Comparison of ENCODE assay signal across 17 cellular contexts in genomic region chr7:106247827-106248201, GRCh38. TPM values are rescaled to one million over a fixed set of nuclear protein-coding genes. Genes with fewer than 3 reads are reported as not detected.
DNase-seq lines count a peak whose midpoint lies in the region; ATAC-seq lines count a peak whose summit lies in the region.
"Had no signal": no experiment of that assay in that cellular context is flagged by ENCODE, and none has a peak within 500 bp of the region (broad histone marks: within the 10 kb centered on the region; RNA-seq: fewer than 3 reads in every experiment).

No MANE protein-coding gene starts in this region.

- ATAC-seq in T-helper 17 cell: peak; percentile 35
- peak; percentile 17 for ATAC-seq in left lobe of liver
- peak; percentile 36 for ATAC-seq in stimulated activated naive CD8-positive, alpha-beta T cell treated with anti-CD3 and anti-CD28 coated beads, Interleukin-15, Interleukin-2, amounts not matched to agents 100 U/mL and 50 U/mL, for 24 hours
- ATAC-seq in sciatic nerve: no peak
- ATAC-seq in GM21717 (IDR thresholded peaks at IDR 0.05; ENCODE audit: unreplicated experiment): no peak

- peaks cover 14% of the 10 kb centered on the region for H3K9me3 Mint-ChIP-seq in activated naive CD4-positive, alpha-beta T cell treated with anti-CD3 and anti-CD28 coated beads, Interleukin-2, amount 50 U/mL, for 24 hours

- H3K4me3 Mint-ChIP-seq in activated naive CD4-positive, alpha-beta T cell treated with anti-CD3 and anti-CD28 coated beads, Interleukin-2, amount 50 U/mL, for 24 hours: no peak overlapping the region
- peak overlapping the region; percentile 0 for H3K4me3 Mint-ChIP-seq in T-helper 17 cell
- H3K4me3 Mint-ChIP-seq: CD4-positive, CD25-positive, alpha-beta regulatory T cell had no signal

- H3K27ac Mint-ChIP-seq in activated naive CD4-positive, alpha-beta T cell treated with anti-CD3 and anti-CD28 coated beads, Interleukin-2, amount 50 U/mL, for 24 hours: peak overlapping the region; percentile 52
- H3K27ac Mint-ChIP-seq in T-helper 17 cell: peak overlapping the region; percentile 12
- H3K27ac Mint-ChIP-seq: CD4-positive, CD25-positive, alpha-beta regulatory T cell had no signal

- H3K4me1 Mint-ChIP-seq in activated naive CD4-positive, alpha-beta T cell treated with anti-CD3 and anti-CD28 coated beads, Interleukin-2, amount 50 U/mL, for 24 hours: no peaks in the 10 kb centered on the region
- H3K4me1 Mint-ChIP-seq in T-helper 17 cell: no peaks in the 10 kb centered on the region
- H3K4me1 Mint-ChIP-seq: CD4-positive, CD25-positive, alpha-beta regulatory T cell had no signal

- peaks cover 5% of the 10 kb centered on the region for H3K9me3 ChIP-seq in T-helper 17 cell (ENCODE audit: control insufficient read depth, low read length, poor library complexity, severe bottlenecking)

- peaks cover 43% of the 10 kb centered on the region for H3K36me3 Mint-ChIP-seq in activated naive CD4-positive, alpha-beta T cell treated with anti-CD3 and anti-CD28 coated beads, Interleukin-2, amount 50 U/mL, for 24 hours
- H3K36me3 Mint-ChIP-seq in T-helper 17 cell (ENCODE audit: low read depth): peaks cover 3% of the 10 kb centered on the region

- intact Hi-C loops in sciatic nerve (cut with DNase I): no loop called here

- DNase-seq in activated naive CD4-positive, alpha-beta T cell treated with Interleukin-2 at 50 U/mL for 16 hours: no peak
- DNase-seq in T-helper 17 cell (no peak), left lobe of liver (ENCODE audit: low spot score) (no peak), sciatic nerve (ENCODE audit: low spot score) (no peak), DMS153 (lab: John Stamatoyannopoulos, UW) (no peak)
- no peak for DNase-seq in stimulated activated naive CD8-positive, alpha-beta T cell treated with anti-CD3 and anti-CD28 coated beads, Interleukin-15, Interleukin-2, amounts not matched to agents 100 U/mL and 50 U/mL, for 24 hours
- DNase-seq: ACHN; CD4-positive, CD25-positive, alpha-beta regulatory T cell; DMS79; HCEC 1CT; NCI-H1436 treated with DMSO at 0.1 percent for 48 hours; NCI-H2081 treated with DMSO at 0.1 percent for 48 hours; NCI-H2227 treated with DMSO at 0.1 percent for 48 hours; NCI-H526; NK-92 treated with Interleukin-12 subunit alpha and Interleukin-12 subunit beta, amount 100 ng/mL, for 24 hours had no signal

- no peaks in the 10 kb centered on the region for H3K27me3 Mint-ChIP-seq in activated naive CD4-positive, alpha-beta T cell treated with anti-CD3 and anti-CD28 coated beads, Interleukin-2, amount 50 U/mL, for 24 hours
- H3K27me3 Mint-ChIP-seq in T-helper 17 cell: no peaks in the 10 kb centered on the region
- H3K27me3 Mint-ChIP-seq: CD4-positive, CD25-positive, alpha-beta regulatory T cell had no signal

RNA-seq across cellular contexts. Expression of gene NAMPT, which starts 37.0 kb away (rescaled TPM):
- total RNA-seq in T-helper 17 cell (100 to 1,000 TPM; 278 to 292 TPM), left lobe of liver (136 TPM), sciatic nerve (286 TPM)

Comparison
In these comparisons a context has a peak if more than half of its experiments do, and no peak if none do; other contexts are left out.
1. ATAC-seq: peak in T-helper 17 cell (single experiment), left lobe of liver (single experiment) and stimulated activated naive CD8-positive, alpha-beta T cell treated with anti-CD3 and anti-CD28 coated beads, Interleukin-15, Interleukin-2, amounts not matched to agents 100 U/mL and 50 U/mL, for 24 hours (single experiment); none in sciatic nerve (single experiment) and GM21717 (single experiment).